Comparison of ENCODE assay signal across 8 cellular contexts in genomic region chr15:78756781-78757635, GRCh38. TPM values are rescaled to one million over a fixed set of nuclear protein-coding genes. Genes with fewer than 3 reads are reported as not detected.
DNase-seq lines count a peak whose midpoint lies in the region; ATAC-seq and TF ChIP-seq lines count a peak whose summit lies in the region.
"Not testable (repeated sequence)": the region's sequence is repeated elsewhere in the genome, so short reads cannot be mapped to it uniquely, and the experiment has no call there.

No MANE protein-coding gene starts in this region.

- not testable (repeated sequence) for H3K9me3 Mint-ChIP-seq in CD4-positive, alpha-beta T cell; activated naive CD4-positive, alpha-beta T cell treated with anti-CD3 and anti-CD28 coated beads for 36 hours; natural killer cell; stimulated activated effector memory CD8-positive, alpha-beta T cell treated with anti-CD3 and anti-CD28 coated beads, Interleukin-12 subunit alpha, Interleukin-12 subunit beta, amount 100 ng/mL, for 72 hours

- not testable (repeated sequence) for TF ChIP-seq POLR2A in Peyer's patch (IDR thresholded peaks at IDR 0.05)

- not testable (repeated sequence) for H3K4me3 Mint-ChIP-seq in CD4-positive, alpha-beta T cell; activated naive CD4-positive, alpha-beta T cell treated with anti-CD3 and anti-CD28 coated beads for 36 hours; natural killer cell
- peak overlapping the region; percentile 54 for H3K4me3 Mint-ChIP-seq in stimulated activated effector memory CD8-positive, alpha-beta T cell treated with anti-CD3 and anti-CD28 coated beads, Interleukin-12 subunit alpha, Interleukin-12 subunit beta, amount 100 ng/mL, for 72 hours

- CTCF ChIA-PET in CD4-positive, alpha-beta T cell (lab: Charles Lee): interaction anchor here (0.6 to 2.2 kb wide), 3 partner anchors 55 to 608 kb away, joined by 3 to 5 read pairs (median 3); partner anchors contain the start of genes ADAMTS7 and IDH3A
- CTCF ChIA-PET in activated naive CD4-positive, alpha-beta T cell treated with anti-CD3 and anti-CD28 coated beads for 36 hours (lab: Charles Lee): interaction anchor here (0.6 to 1.0 kb wide), 3 partner anchors 50 to 200 kb away, joined by 3 to 4 read pairs (median 3); no protein-coding TSS in a partner anchor

- H3K27ac Mint-ChIP-seq in CD4-positive, alpha-beta T cell: peak overlapping the region; percentile 44
- H3K27ac Mint-ChIP-seq in activated naive CD4-positive, alpha-beta T cell treated with anti-CD3 and anti-CD28 coated beads for 36 hours: peak overlapping the region; percentile 69
- H3K27ac Mint-ChIP-seq in natural killer cell: peak overlapping the region in 1 of 2 donors; percentile 78
- peak overlapping the region; percentile 90 for H3K27ac Mint-ChIP-seq in stimulated activated effector memory CD8-positive, alpha-beta T cell treated with anti-CD3 and anti-CD28 coated beads, Interleukin-12 subunit alpha, Interleukin-12 subunit beta, amount 100 ng/mL, for 72 hours

- POLR2A ChIA-PET in CD4-positive, alpha-beta T cell (lab: Charles Lee): not testable (repeated sequence)

- not testable (repeated sequence) for H3K9me3 ChIP-seq in CD4-positive, alpha-beta T cell (ENCODE audit: control insufficient read depth, low read length); Peyer's patch

- H3K27me3 ChIP-seq in CD4-positive, alpha-beta T cell (ENCODE audit: control insufficient read depth, insufficient read depth, low read length); Peyer's patch: not testable (repeated sequence)

- intact Hi-C loops in CD4-positive, alpha-beta T cell (cut with DNase I, micrococcal nuclease): loop anchor here (5.0 to 10.0 kb wide), 3 partner anchors 55 to 428 kb away; partner anchors contain the start of genes ADAMTS7 (in 1 of the 2) and MORF4L1 (in 1 of the 2)
- intact Hi-C loops in activated naive CD4-positive, alpha-beta T cell treated with anti-CD3 and anti-CD28 coated beads for 36 hours (cut with micrococcal nuclease): loop anchor here (5.0 to 10.0 kb wide), 4 partner anchors 50 to 460 kb away; partner anchors contain the start of genes IREB2 and SKIC8
- intact Hi-C loops in natural killer cell (cut with micrococcal nuclease): loop anchor here (10.0 kb wide), 1 partner anchor 428 kb away; no protein-coding TSS in a partner anchor

- peak in 2 of 10 experiments; percentile 17 to 22 for DNase-seq in CD4-positive, alpha-beta T cell
- peak in 2 of 3 donors; percentile 81 to 86 for DNase-seq in Peyer's patch
- DNase-seq in activated naive CD4-positive, alpha-beta T cell treated with anti-CD3 and anti-CD28 coated beads for 36 hours: peak; percentile 86
- DNase-seq in fibroblast of villous mesenchyme (ENCODE audit: low read depth): peak; percentile 66
- DNase-seq in natural killer cell: not testable (repeated sequence)
- DNase-seq in stimulated activated effector memory CD8-positive, alpha-beta T cell treated with anti-CD3 and anti-CD28 coated beads, Interleukin-12 subunit alpha, Interleukin-12 subunit beta, amount 100 ng/mL, for 72 hours (ENCODE audit: low spot score in 2 of 2): peak in 1 of 2 donors; percentile 31

- H3K4me1 ChIP-seq in Peyer's patch: peaks cover 0 to 32% (median 15%) of the 10 kb centered on the region in 4 donors

- not testable (repeated sequence) for H3K36me3 Mint-ChIP-seq in CD4-positive, alpha-beta T cell (ENCODE audit: low read depth); activated naive CD4-positive, alpha-beta T cell treated with anti-CD3 and anti-CD28 coated beads for 36 hours (ENCODE audit: low read depth); natural killer cell; stimulated activated effector memory CD8-positive, alpha-beta T cell treated with anti-CD3 and anti-CD28 coated beads, Interleukin-12 subunit alpha, Interleukin-12 subunit beta, amount 100 ng/mL, for 72 hours

- H3K4me1 Mint-ChIP-seq in CD4-positive, alpha-beta T cell (ENCODE audit: low read depth): peaks cover 18% of the 10 kb centered on the region
- peaks cover 24% of the 10 kb centered on the region for H3K4me1 Mint-ChIP-seq in activated naive CD4-positive, alpha-beta T cell treated with anti-CD3 and anti-CD28 coated beads for 36 hours (ENCODE audit: low read depth)
- H3K4me1 Mint-ChIP-seq in natural killer cell: peaks cover 19 to 30% of the 10 kb centered on the region in 2 donors
- H3K4me1 Mint-ChIP-seq in stimulated activated effector memory CD8-positive, alpha-beta T cell treated with anti-CD3 and anti-CD28 coated beads, Interleukin-12 subunit alpha, Interleukin-12 subunit beta, amount 100 ng/mL, for 72 hours: peaks cover 26% of the 10 kb centered on the region

- TF ChIP-seq CTCF in CD4-positive, alpha-beta T cell (IDR thresholded peaks at IDR 0.05); Peyer's patch (IDR thresholded peaks at IDR 0.05); fibroblast of villous mesenchyme (IDR thresholded peaks at IDR 0.05; ENCODE audit: insufficient read depth, low read depth, low read length); natural killer cell (IDR thresholded peaks at IDR 0.05): not testable (repeated sequence)

- H3K4me3 ChIP-seq in Peyer's patch; fibroblast of villous mesenchyme (ENCODE audit: low read depth, low read length): not testable (repeated sequence)

- not testable (repeated sequence) for H3K27ac ChIP-seq in CD4-positive, alpha-beta T cell (ENCODE audit: low read depth, low read length)
- peak overlapping the region in 2 of 4 donors; percentile 68 to 77 for H3K27ac ChIP-seq in Peyer's patch

- not testable (repeated sequence) for H3K36me3 ChIP-seq in Peyer's patch

- ATAC-seq in CD4-positive, alpha-beta T cell (ENCODE audit: poor library complexity): not testable (repeated sequence)
- ATAC-seq in GM19438 (IDR thresholded peaks at IDR 0.05; ENCODE audit: low read depth, unreplicated experiment) (peak; percentile 55), HG03095 (IDR thresholded peaks at IDR 0.05; ENCODE audit: unreplicated experiment) (peak; percentile 44), natural killer cell (peak in 2 of 3 donors; percentile 19 to 25)
- peak; percentile 83 for ATAC-seq in stimulated activated effector memory CD8-positive, alpha-beta T cell treated with anti-CD3 and anti-CD28 coated beads, Interleukin-12 subunit alpha, Interleukin-12 subunit beta, amount 100 ng/mL, for 72 hours

- H3K27me3 Mint-ChIP-seq in CD4-positive, alpha-beta T cell; activated naive CD4-positive, alpha-beta T cell treated with anti-CD3 and anti-CD28 coated beads for 36 hours (ENCODE audit: low read depth); natural killer cell (ENCODE audit: low read depth in 2 of 2): not testable (repeated sequence)

RNA-seq across cellular contexts. Expression of gene ADAMTS7, which starts 54.3 kb away (rescaled TPM):
- under 1 TPM; 0.11 to 0.30 TPM for total RNA-seq in CD4-positive, alpha-beta T cell
- total RNA-seq in Peyer's patch (10 to 100 TPM in 1 of 4 donors, 1 to 10 TPM in 2, under 1 TPM in 1; 0.18 to 24.8 (median 2.0) TPM), fibroblast of villous mesenchyme (16.4 and 17.4 TPM in 2 replicates), natural killer cell (under 1 TPM in 2 of 3 donors, not detected in 1; 0.10 to 0.16 TPM)
- total RNA-seq in activated naive CD4-positive, alpha-beta T cell treated with anti-CD3 and anti-CD28 coated beads for 36 hours: under 1 TPM; 0.07 to 0.10 TPM
